Comparison of ENCODE assay signal across 9 cellular contexts in genomic region chr5:109479260-109479860, GRCh38.
A peak's percentile ranks its signal among the peaks of the same experiment; 100 is the strongest.
DNase-seq lines count a peak whose midpoint lies in the region; ATAC-seq and TF ChIP-seq lines count a peak whose summit lies in the region.
"Had no signal": no experiment of that assay in that cellular context is flagged by ENCODE, and none has a peak within 500 bp of the region (broad histone marks: within the 10 kb centered on the region; RNA-seq: fewer than 3 reads in every experiment).

No MANE protein-coding gene starts in this region.

- in situ Hi-C loops in brain microvascular endothelial cell (cut with HindIII; ENCODE audit: low pct_ligation_motif_present, low sequenced_read_pairs): no loop called here

- H4K20me1 ChIP-seq in osteoblast (ENCODE audit: insufficient read depth, low read length): no peaks in the 10 kb centered on the region

- peak; percentile 51 for DNase-seq in LoVo (ENCODE audit: low spot score)
- no peak for DNase-seq in brain microvascular endothelial cell
- no peak for DNase-seq in osteoblast (ENCODE audit: insufficient read length, low spot score, missing footprints)
- DNase-seq in 8988T: no peak
- DNase-seq in AG20443 (ENCODE audit: low spot score): no peak
- no peak for DNase-seq in NCI-H345 (lab: John Stamatoyannopoulos, UW)
- DNase-seq: stimulated activated CD8-positive, alpha-beta memory T cell treated with anti-CD3 and anti-CD28 coated beads, Interleukin-4, amount 100 ng/mL, for 48 hours had no signal

- H3K79me2 ChIP-seq in osteoblast (ENCODE audit: insufficient read depth, low read length): no peaks in the 10 kb centered on the region

- H3K36me3 ChIP-seq in brain microvascular endothelial cell (replicated peaks): no peaks in the 10 kb centered on the region
- no peaks in the 10 kb centered on the region for H3K36me3 ChIP-seq in osteoblast (ENCODE audit: insufficient read depth, low read length)

- no peak for ATAC-seq in HG02973 (IDR thresholded peaks at IDR 0.05; ENCODE audit: unreplicated experiment)

- no peaks in the 10 kb centered on the region for H3K4me1 ChIP-seq in osteoblast (ENCODE audit: insufficient read depth, low read length)

- no peak overlapping the region for H3K27ac ChIP-seq in brain microvascular endothelial cell
- H3K27ac ChIP-seq in osteoblast (ENCODE audit: low read depth, low read length): no peak overlapping the region

- TF ChIP-seq CTCF in GM12873 (IDR thresholded peaks at IDR 0.05; ENCODE audit: insufficient read depth, low read depth, low read length, missing control alignments) (peak; percentile 35), brain microvascular endothelial cell (IDR thresholded peaks at IDR 0.05; ENCODE audit: low read depth, low read length, missing control alignments) (peak; percentile 26), osteoblast (IDR thresholded peaks at IDR 0.05; ENCODE audit: extremely low read depth, low read depth, low read length) (peak; percentile 44)

- no peak overlapping the region for H3K4me2 ChIP-seq in osteoblast (ENCODE audit: insufficient read depth, low read length)

- H3K4me3 ChIP-seq in brain microvascular endothelial cell (ENCODE audit: low read depth, low read length) (no peak overlapping the region), osteoblast (ENCODE audit: insufficient read depth, low read length) (no peak overlapping the region)

- H3K27me3 ChIP-seq in brain microvascular endothelial cell (replicated peaks) (no peaks in the 10 kb centered on the region), osteoblast (ENCODE audit: insufficient read depth, low read length) (peaks cover 13% of the 10 kb centered on the region)

- H2AFZ ChIP-seq in osteoblast (ENCODE audit: low read length): no peak overlapping the region

- no peaks in the 10 kb centered on the region for H3K9me3 ChIP-seq in osteoblast (ENCODE audit: low read depth, low read length)
